In the genomic region with DNA sequence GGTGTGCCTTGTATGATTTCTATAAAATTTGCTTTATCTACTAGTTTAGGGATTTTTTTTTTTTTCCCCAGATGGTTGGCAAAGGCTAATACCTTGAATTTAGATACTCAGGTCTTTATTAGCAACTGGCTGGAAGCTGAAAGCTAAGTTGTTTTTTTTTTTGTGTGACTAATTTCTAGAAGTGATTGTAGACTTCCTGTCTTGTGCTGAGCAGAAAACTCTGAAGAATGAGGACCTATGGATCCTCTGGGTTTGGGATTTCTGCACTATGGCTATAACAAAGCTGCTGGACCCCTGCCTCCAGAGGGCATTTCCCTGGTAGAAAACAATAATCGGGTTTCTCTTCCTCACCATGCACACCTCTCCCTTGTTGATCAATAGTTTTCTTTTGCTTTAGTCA, we compare ENCODE assay signal across 11 cellular contexts. TPM values are rescaled to one million over a fixed set of nuclear protein-coding genes. Genes with fewer than 3 reads are reported as not detected.
DNase-seq lines count a peak whose midpoint lies in the region; ATAC-seq and TF ChIP-seq lines count a peak whose summit lies in the region.
"Had no signal": no experiment of that assay in that cellular context is flagged by ENCODE, and none has a peak within 500 bp of the region (broad histone marks: within the 10 kb centered on the region; RNA-seq: fewer than 3 reads in every experiment).

No MANE protein-coding gene starts in this region.

- H3K27ac ChIP-seq in heart left ventricle: peak overlapping the region; percentile 33 to 81 (median 69)
- no peak overlapping the region for H3K27ac ChIP-seq in PC-3 (ENCODE audit: low read length)
- H3K27ac ChIP-seq in smooth muscle cell (ENCODE audit: low read depth): peak overlapping the region; percentile 26
- no peak overlapping the region for H3K27ac ChIP-seq in substantia nigra (ENCODE audit: low read depth, low read length, poor library complexity, severe bottlenecking)
- H3K27ac ChIP-seq in neural progenitor cell: no peak overlapping the region

- no peak overlapping the region for H2AFZ ChIP-seq in PC-3 (ENCODE audit: low read length)
- H2AFZ ChIP-seq in smooth muscle cell (ENCODE audit: low read depth): no peak overlapping the region
- no peak overlapping the region for H2AFZ ChIP-seq in neural progenitor cell (replicated peaks)

- no peak overlapping the region for H3K4me3 Mint-ChIP-seq in neural progenitor cell
- H3K4me3 Mint-ChIP-seq: WTC11 had no signal

- H3K9me3 ChIP-seq in heart left ventricle (no peaks in the 10 kb centered on the region), PC-3 (ENCODE audit: low read length) (no peaks in the 10 kb centered on the region), smooth muscle cell (replicated peaks; ENCODE audit: low read depth) (no peaks in the 10 kb centered on the region), neural progenitor cell (ENCODE audit: low read depth) (no peaks in the 10 kb centered on the region)

- H3K9ac ChIP-seq in PC-3 (ENCODE audit: low read length): no peak overlapping the region
- H3K9ac ChIP-seq in smooth muscle cell (ENCODE audit: low read depth): no peak overlapping the region
- no peak overlapping the region for H3K9ac ChIP-seq in neural progenitor cell

- 42 to 67% (median 54%) methylated on average over 1 of the region's 1 CpG for WGBS in heart left ventricle, 4 donors
- 93% methylated on average over 1 of the region's 1 CpG for WGBS in smooth muscle cell (ENCODE audit: low lambda C conversion rate)

- H3K4me2 ChIP-seq in PC-3 (ENCODE audit: low read length): peak overlapping the region; percentile 8; the same call in 1 of the 2 replicates
- peak overlapping the region; percentile 14 for H3K4me2 ChIP-seq in smooth muscle cell
- H3K4me2 ChIP-seq in neural progenitor cell: no peak overlapping the region

- H3K9me3 Mint-ChIP-seq in neural progenitor cell: no peaks in the 10 kb centered on the region
- H3K9me3 Mint-ChIP-seq: WTC11 had no signal

- peaks cover under 1% of the 10 kb centered on the region for H3K27me3 Mint-ChIP-seq in neural progenitor cell (ENCODE audit: insufficient read depth, low read depth)

- DNase-seq in heart left ventricle: no peak
- DNase-seq in Right ventricle myocardium inferior (ENCODE audit: missing footprints): no peak
- no peak for DNase-seq in PC-3
- DNase-seq in cardiac fibroblast (ENCODE audit: low read depth in 2 of 2): peak; percentile 39 to 45
- DNase-seq in smooth muscle cell (lab: John Stamatoyannopoulos, UW; ENCODE audit: unreplicated experiment): no peak
- DNase-seq in substantia nigra (lab: John Stamatoyannopoulos, UW): no peak
- DNase-seq in neural progenitor cell (ENCODE audit: low spot score): no peak
- DNase-seq in anterior cingulate cortex (lab: John Stamatoyannopoulos, UW): no peak
- DNase-seq: NCI-H524, SHP77 treated with DMSO at 0.1 percent for 48 hours had no signal

- H3K36me3 ChIP-seq in heart left ventricle (peaks cover 0 to 76% (median 59%) of the 10 kb centered on the region in 9 donors), PC-3 (ENCODE audit: low read depth, low read length) (peaks cover 50% of the 10 kb centered on the region), smooth muscle cell (ENCODE audit: low read depth) (peaks cover 5% of the 10 kb centered on the region), neural progenitor cell (peaks cover 4% of the 10 kb centered on the region)

- H3K79me2 ChIP-seq in PC-3 (ENCODE audit: low read length) (peaks cover 98% of the 10 kb centered on the region), smooth muscle cell (ENCODE audit: low read depth) (peaks cover 81% of the 10 kb centered on the region), neural progenitor cell (ENCODE audit: low read depth) (peaks cover 99% of the 10 kb centered on the region)

- no peaks in the 10 kb centered on the region for H3K9me2 ChIP-seq in PC-3 (replicated peaks; ENCODE audit: low read length)

- CTCF ChIA-PET in PC-3 (lab: Charles Lee): no interaction called here

- H4K20me1 ChIP-seq in PC-3 (ENCODE audit: low read length) (peaks cover 48% of the 10 kb centered on the region), smooth muscle cell (ENCODE audit: low read depth) (peaks cover 93% of the 10 kb centered on the region), neural progenitor cell (ENCODE audit: low read depth) (peaks cover 43% of the 10 kb centered on the region)

- intact Hi-C loops in heart left ventricle (cut with DNase I) (no loop called here), Right ventricle myocardium inferior (cut with DNase I) (no loop called here), PC-3 (cut with micrococcal nuclease) (no loop called here)

- no peak for TF ChIP-seq CTCF in heart left ventricle (IDR thresholded peaks at IDR 0.05)
- no peak for TF ChIP-seq CTCF in PC-3 (conservative IDR thresholded peaks at IDR 0.05; ENCODE audit: low read depth, low read length)
- no peak for TF ChIP-seq CTCF in cardiac fibroblast (IDR thresholded peaks at IDR 0.05; ENCODE audit: low read depth, low read length)
- TF ChIP-seq CTCF in smooth muscle cell (IDR thresholded peaks at IDR 0.05; ENCODE audit: borderline replicate concordance, insufficient read depth, poor library complexity, severe bottlenecking): no peak
- no peak for TF ChIP-seq CTCF in neural progenitor cell (IDR thresholded peaks at IDR 0.05)

- H3K4me1 ChIP-seq in heart left ventricle (peaks cover 21 to 70% (median 47%) of the 10 kb centered on the region in 12 donors), PC-3 (ENCODE audit: insufficient read depth, low read length) (peaks cover 28% of the 10 kb centered on the region), smooth muscle cell (ENCODE audit: low read depth) (no peaks in the 10 kb centered on the region), neural progenitor cell (no peaks in the 10 kb centered on the region)

- H3K27me3 ChIP-seq in heart left ventricle: no peaks in the 10 kb centered on the region
- no peaks in the 10 kb centered on the region for H3K27me3 ChIP-seq in PC-3 (ENCODE audit: low read length)
- no peaks in the 10 kb centered on the region for H3K27me3 ChIP-seq in smooth muscle cell (ENCODE audit: low read depth)
- no peaks in the 10 kb centered on the region for H3K27me3 ChIP-seq in neural progenitor cell

- H3K4me3 ChIP-seq in heart left ventricle (peak overlapping the region in 10 of 12 donors; percentile 6 to 45 (median 34)), PC-3 (ENCODE audit: low read length) (no peak overlapping the region), cardiac fibroblast (replicated peaks in 1 of 2; ENCODE audit: low read depth in 2 of 2, low read length in 2 of 2) (no peak overlapping the region), smooth muscle cell (no peak overlapping the region), neural progenitor cell (no peak overlapping the region)

- BruUV-seq in PC-3 (replicated peaks; lab: Mats Ljungman, UMichigan): no TSS peak

- no peak overlapping the region for H3K27ac Mint-ChIP-seq in neural progenitor cell
- H3K27ac Mint-ChIP-seq: WTC11 had no signal

- ATAC-seq in heart left ventricle (no peak), Right ventricle myocardium inferior (no peak), PC-3 (peak; percentile 32)
- ATAC-seq: WTC11 had no signal

- TF ChIP-seq POLR2A in heart left ventricle (IDR thresholded peaks at IDR 0.05): no peak

- POLR2A ChIA-PET in PC-3 (lab: Charles Lee; ENCODE audit: unreplicated experiment): no interaction called here

- no peaks in the 10 kb centered on the region for H3F3A ChIP-seq in PC-3 (ENCODE audit: low read length, unreplicated experiment)
- peaks cover 3% of the 10 kb centered on the region for H3F3A ChIP-seq in smooth muscle cell (ENCODE audit: low read depth)
- H3F3A ChIP-seq in neural progenitor cell (ENCODE audit: low read depth): no peaks in the 10 kb centered on the region

- peaks cover 33% of the 10 kb centered on the region for H3K36me3 Mint-ChIP-seq in neural progenitor cell

- H3K4me1 Mint-ChIP-seq in neural progenitor cell: peaks cover 4% of the 10 kb centered on the region

RNA-seq across cellular contexts. Expression of gene ARIH2, which starts 10.0 kb away (rescaled TPM):
- total RNA-seq in heart left ventricle: 100 to 1,000 TPM in 8 of 9 donors, 10 to 100 TPM in 1; 87.7 to 223 (median 126) TPM
- polyA plus RNA-seq in heart left ventricle: 10 to 100 TPM; 77.6 to 79.3 TPM
- 149 TPM for total RNA-seq in Right ventricle myocardium inferior
- total RNA-seq in PC-3 (2014; rRNA removed): 136 and 156 TPM in 2 replicates
- 43.6 and 44.9 TPM in 2 replicates for total RNA-seq in smooth muscle cell
- 39.7 and 44.0 TPM in 2 replicates for polyA plus RNA-seq in smooth muscle cell
- 81.6 and 101 TPM in 2 replicates for total RNA-seq in neural progenitor cell (ENCODE audit: low replicate concordance)

RNA-seq across cellular contexts. Expression of gene SLC25A20, which starts 30.0 kb away (rescaled TPM):
- total RNA-seq in heart left ventricle (100 to 1,000 TPM in 2 of 9 donors, 10 to 100 TPM in 7; 44.6 to 176 (median 69.5) TPM), Right ventricle myocardium inferior (130 TPM), PC-3 (2014; rRNA removed) (17.7 and 19.0 TPM in 2 replicates), smooth muscle cell (8.9 and 14.7 TPM in 2 replicates), neural progenitor cell (ENCODE audit: low replicate concordance) (4.3 and 12.5 TPM in 2 replicates)
- polyA plus RNA-seq in heart left ventricle (10 to 100 TPM; 50.5 to 65.7 TPM), smooth muscle cell (12.1 and 14.6 TPM in 2 replicates)

Comparison
In these comparisons a context has a peak if more than half of its experiments do, and no peak if none do; other contexts are left out.
1. DNase-seq: peak in cardiac fibroblast (2 of 2); none in heart left ventricle (0 of 5), Right ventricle myocardium inferior (single experiment), PC-3 (single experiment), smooth muscle cell (single experiment), substantia nigra (0 of 49), neural progenitor cell (single experiment) and anterior cingulate cortex (0 of 58).
2. H3K27ac ChIP-seq: peak in heart left ventricle (12 of 12) and smooth muscle cell (single experiment); none in PC-3 (single experiment), substantia nigra (single experiment) and neural progenitor cell (single experiment).
3. H3K4me3 ChIP-seq: peak in heart left ventricle (10 of 12); none in PC-3 (single experiment), cardiac fibroblast (0 of 2), smooth muscle cell (single experiment) and neural progenitor cell (single experiment).